ENCODE assay signal across 8 cellular contexts in the genomic region with DNA sequence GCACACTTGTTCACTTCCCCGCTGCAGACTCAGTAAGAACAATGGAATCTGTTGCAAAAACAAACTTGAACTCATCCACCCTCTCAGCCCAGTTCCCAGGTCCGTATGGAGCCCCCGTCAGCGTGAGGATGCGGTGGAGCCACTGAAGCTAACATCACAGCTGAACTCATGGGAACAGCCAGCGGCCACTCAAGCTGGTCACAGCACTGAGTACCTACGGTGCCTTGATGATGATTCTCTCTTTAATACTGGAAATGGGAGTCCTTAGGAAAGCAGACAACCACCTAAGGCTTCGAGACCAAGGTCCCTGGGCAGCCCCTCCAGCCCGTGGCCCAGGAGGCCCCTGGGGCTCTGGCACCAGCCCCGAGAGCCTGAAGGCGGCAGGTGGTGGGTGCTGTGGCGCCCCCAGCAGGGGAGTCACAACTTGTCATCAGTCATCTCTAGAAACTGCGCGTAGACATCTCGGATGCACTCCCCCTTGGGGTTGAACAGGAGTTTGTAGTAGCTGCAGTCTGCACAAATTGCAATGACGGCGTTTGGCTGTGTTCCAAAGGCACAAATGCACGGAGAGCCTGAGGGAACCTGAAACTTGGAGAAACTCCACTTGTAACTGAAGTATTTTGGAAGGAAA. TPM values are rescaled to one million over a fixed set of nuclear protein-coding genes. Genes with fewer than 3 reads are reported as not detected.
DNase-seq lines count a peak whose midpoint lies in the region; ATAC-seq, FAIRE-seq and TF ChIP-seq lines count a peak whose summit lies in the region.

No MANE protein-coding gene starts in this region.

- no peak for TF ChIP-seq EP300 in GM12878 (IDR thresholded peaks at IDR 0.05; ENCODE audit: borderline replicate concordance in 1 of 2, control insufficient read depth in 1 of 2, low read depth in 2 of 2, low read length in 2 of 2)

- FAIRE-seq in GM12878 (lab: Jason Lieb, UNC), result no peak

- 36% methylated on average over 18 of the region's 18 CpGs for WGBS in GM12878 (ENCODE audit: insufficient coverage, insufficient replicate concordance, low lambda C conversion rate, missing lambda C conversion rate)

- POLR2A ChIA-PET in GM12878 (lab: Charles Lee), result no interaction called here

- H3K4me2 ChIP-seq in GM12878 (ENCODE audit: control insufficient read depth, insufficient read depth), result no peak overlapping the region

- RAD21 ChIA-PET in GM12878 (lab: Charles Lee; ENCODE audit: unreplicated experiment), result no interaction called here

- CTCF ChIA-PET in GM12878 (lab: Yijun Ruan, JAX), result no interaction called here

- in situ Hi-C loops in GM12878 (cut with MboI), result no loop called here

- no peaks in the 10 kb centered on the region for H4K20me1 ChIP-seq in GM12878 (ENCODE audit: control insufficient read depth, insufficient read depth)

- H3K27me3 ChIP-seq in right atrium auricular region (no peaks in the 10 kb centered on the region), GM12878 (replicated peaks in 1 of 2; ENCODE audit: control insufficient read depth in 2 of 2, insufficient read depth in 2 of 2, low read length in 1 of 2) (no peaks in the 10 kb centered on the region)

- H3K9me3 ChIP-seq in right atrium auricular region, result no peaks in the 10 kb centered on the region
- no peaks in the 10 kb centered on the region for H3K9me3 ChIP-seq in GM12878 (replicated peaks; ENCODE audit: control insufficient read depth, insufficient read depth, low read length)

- no TSS peak for BruUV-seq in GM12878 (replicated peaks; lab: Mats Ljungman, UMichigan)

- no peak for TF ChIP-seq POLR2A in GM12878 (IDR thresholded peaks at IDR 0.05; ENCODE audit: low read depth, low read length)

- intact Hi-C loops in Right ventricle myocardium inferior (cut with DNase I) (no loop called here), GM12878 (cut with micrococcal nuclease; ENCODE audit: unreplicated experiment) (no loop called here)

- H2AFZ ChIP-seq in GM12878 (ENCODE audit: control insufficient read depth, low read depth, low read length), result no peak overlapping the region

- peak overlapping the region in 1 of 2 donors; percentile 7 for H3K4me3 ChIP-seq in right atrium auricular region
- H3K4me3 ChIP-seq in GM12878, result no peak overlapping the region

- H3K79me2 ChIP-seq in GM12878 (ENCODE audit: control insufficient read depth, insufficient read depth, low read length), result no peaks in the 10 kb centered on the region

- H3K36me3 ChIP-seq in right atrium auricular region (no peaks in the 10 kb centered on the region), GM12878 (ENCODE audit: control insufficient read depth in 2 of 2, insufficient read depth in 2 of 2, low read length in 1 of 2) (no peaks in the 10 kb centered on the region)

- H3K4me1 ChIP-seq in right atrium auricular region (peaks cover 0 to 9% of the 10 kb centered on the region in 2 donors), GM12878 (ENCODE audit: control insufficient read depth, insufficient read depth, low read length) (no peaks in the 10 kb centered on the region)

- H3K27ac ChIP-seq in right atrium auricular region, result no peak overlapping the region
- no peak overlapping the region for H3K27ac ChIP-seq in GM12878 (ENCODE audit: control insufficient read depth, insufficient read depth)

- TF ChIP-seq CTCF in right atrium auricular region (IDR thresholded peaks at IDR 0.05) (peak in 1 of 2 donors; percentile 41), GM12878 (IDR thresholded peaks at IDR 0.05 in 2 of 3, conservative IDR thresholded peaks at IDR 0.05 in 1 of 3; ENCODE audit: control insufficient read depth in 2 of 3, extremely low read depth in 1 of 3, insufficient read depth in 1 of 3, low read depth in 3 of 3, low read length in 3 of 3) (peak; percentile 13 to 44 (median 16); a peak in 2 of 6 replicates)

- ATAC-seq in Right ventricle myocardium inferior (peak; percentile 42), GM12878 (peak; percentile 38), GM19351 (IDR thresholded peaks at IDR 0.05; ENCODE audit: unreplicated experiment) (no peak)

- no peak for TF ChIP-seq RAD21 in GM12878 (IDR thresholded peaks at IDR 0.05; ENCODE audit: insufficient read depth, low read depth, low read length)

- SMC1A ChIA-PET in GM12878 (lab: Charles Lee; ENCODE audit: uncharacterized antibody, unreplicated experiment), result no interaction called here

- DNase-seq in Right ventricle myocardium inferior (ENCODE audit: missing footprints) (no peak), right atrium auricular region (ENCODE audit: low spot score) (no peak), OCI-M1 (lab: John Stamatoyannopoulos, UW) (peak; percentile 36), GM12878 (ENCODE audit: low read depth, low spot score) (no peak), islet precursor cell (peak; percentile 69), superior temporal gyrus (ENCODE audit: extremely low spot score) (peak; percentile 52), GM19238 (ENCODE audit: insufficient read length, low spot score) (no peak)

- no peak overlapping the region for H3K9ac ChIP-seq in GM12878 (ENCODE audit: control insufficient read depth, insufficient read depth, low read length)

TF ChIP-seq in GM12878, 131 proteins besides CTCF, POLR2A, EP300 and RAD21 (continues in another document):
- TF ChIP-seq MEF2A (IDR thresholded peaks at IDR 0.05; ENCODE audit: insufficient read depth, low read depth, low read length) (no peak), POLR2AphosphoS2 (IDR thresholded peaks at IDR 0.05; ENCODE audit: low read depth, low read length) (no peak), GATAD2B (conservative IDR thresholded peaks at IDR 0.05; ENCODE audit: low read depth) (no peak), ZBED1 (IDR thresholded peaks at IDR 0.05; ENCODE audit: borderline replicate concordance) (no peak), IRF4 (IDR thresholded peaks at IDR 0.05; ENCODE audit: low read depth, low read length) (no peak)
- TF ChIP-seq, protein P1, sequence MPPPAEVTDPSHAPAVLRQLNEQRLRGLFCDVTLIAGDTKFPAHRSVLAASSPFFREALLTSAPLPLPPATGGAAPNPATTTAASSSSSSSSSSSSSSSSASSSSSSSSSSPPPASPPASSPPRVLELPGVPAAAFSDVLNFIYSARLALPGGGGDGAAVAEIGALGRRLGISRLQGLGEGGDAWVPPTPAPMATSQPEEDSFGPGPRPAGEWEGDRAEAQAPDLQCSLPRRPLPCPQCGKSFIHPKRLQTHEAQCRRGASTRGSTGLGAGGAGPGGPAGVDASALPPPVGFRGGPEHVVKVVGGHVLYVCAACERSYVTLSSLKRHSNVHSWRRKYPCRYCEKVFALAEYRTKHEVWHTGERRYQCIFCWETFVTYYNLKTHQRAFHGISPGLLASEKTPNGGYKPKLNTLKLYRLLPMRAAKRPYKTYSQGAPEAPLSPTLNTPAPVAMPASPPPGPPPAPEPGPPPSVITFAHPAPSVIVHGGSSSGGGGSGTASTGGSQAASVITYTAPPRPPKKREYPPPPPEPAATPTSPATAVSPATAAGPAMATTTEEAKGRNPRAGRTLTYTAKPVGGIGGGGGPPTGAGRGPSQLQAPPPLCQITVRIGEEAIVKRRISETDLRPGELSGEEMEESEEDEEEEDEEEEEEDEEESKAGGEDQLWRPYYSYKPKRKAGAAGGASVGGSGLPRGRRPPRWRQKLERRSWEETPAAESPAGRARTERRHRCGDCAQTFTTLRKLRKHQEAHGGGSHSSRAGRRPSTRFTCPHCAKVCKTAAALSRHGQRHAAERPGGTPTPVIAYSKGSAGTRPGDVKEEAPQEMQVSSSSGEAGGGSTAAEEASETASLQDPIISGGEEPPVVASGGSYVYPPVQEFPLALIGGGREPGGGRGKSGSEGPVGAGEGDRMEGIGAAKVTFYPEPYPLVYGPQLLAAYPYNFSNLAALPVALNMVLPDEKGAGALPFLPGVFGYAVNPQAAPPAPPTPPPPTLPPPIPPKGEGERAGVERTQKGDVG (CRISPR knock-in tag; IDR thresholded peaks at IDR 0.05), result no peak
- TF ChIP-seq, protein P2, sequence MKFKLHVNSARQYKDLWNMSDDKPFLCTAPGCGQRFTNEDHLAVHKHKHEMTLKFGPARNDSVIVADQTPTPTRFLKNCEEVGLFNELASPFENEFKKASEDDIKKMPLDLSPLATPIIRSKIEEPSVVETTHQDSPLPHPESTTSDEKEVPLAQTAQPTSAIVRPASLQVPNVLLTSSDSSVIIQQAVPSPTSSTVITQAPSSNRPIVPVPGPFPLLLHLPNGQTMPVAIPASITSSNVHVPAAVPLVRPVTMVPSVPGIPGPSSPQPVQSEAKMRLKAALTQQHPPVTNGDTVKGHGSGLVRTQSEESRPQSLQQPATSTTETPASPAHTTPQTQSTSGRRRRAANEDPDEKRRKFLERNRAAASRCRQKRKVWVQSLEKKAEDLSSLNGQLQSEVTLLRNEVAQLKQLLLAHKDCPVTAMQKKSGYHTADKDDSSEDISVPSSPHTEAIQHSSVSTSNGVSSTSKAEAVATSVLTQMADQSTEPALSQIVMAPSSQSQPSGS (IDR thresholded peaks at IDR 0.05; ENCODE audit: low read length), result no peak

RNA-seq across cellular contexts. Expression of a gene that starts 31.0 kb away (rescaled TPM):
- total RNA-seq in Right ventricle myocardium inferior (64.1 TPM), right atrium auricular region (10 to 100 TPM; 39.6 to 51.0 TPM), GM12878 (2014; rRNA removed) (20.5 and 29.8 TPM in 2 replicates), GM12878 (2014; rRNA removed; fragmentation: Illumina TruSeq; extraction: Trizol) (26.5 and 30.8 TPM in 2 replicates), GM12878 (2021) (16.5 and 16.8 TPM in 2 replicates)
- 87.0 and 88.0 TPM in 2 replicates for total RNA-seq in GM12878 (2013; cell fraction: nucleolus; rRNA removed)
- polyA plus RNA-seq in GM12878 (2011; ENCODE audit: low read depth), result 9.1 TPM
- polyA plus RNA-seq in GM12878 (2011; rRNA removed) (68.2 and 111 TPM in 2 replicates), GM12878 (2014; fragmentation: Illumina TruSeq; extraction: Trizol) (25.0 and 29.3 TPM in 2 replicates), GM12878 (2014; fragmentation: Nextera tagmentation; extraction: Ambion mirVana) (10 to 100 TPM; 13.3 to 14.1 TPM), GM12878 (2014; rRNA removed) (13.8 and 17.7 TPM in 2 replicates), GM12878 (2016; fragmentation: Nextera tagmentation; extraction: Ambion mirVana) (10 to 100 TPM; 25.7 to 27.1 TPM)
- 25.1 and 35.3 TPM in 2 replicates for polyA plus RNA-seq in GM12878 (2011; cell fraction: cytosol; rRNA removed)
- 30.3 and 31.3 TPM in 2 replicates for polyA plus RNA-seq in GM12878 (2011; cell fraction: nucleus; rRNA removed)
- polyA plus RNA-seq in GM12878 (2012), result 10.0 and 18.1 TPM in 2 replicates
- 31.3 and 48.3 TPM in 2 replicates for polyA minus RNA-seq in GM12878 (2011; rRNA and poly(A)+ RNA removed)
- 16.3 and 23.5 TPM in 2 replicates for polyA minus RNA-seq in GM12878 (2011; cell fraction: cytosol; rRNA and poly(A)+ RNA removed)
- 25.8 and 33.3 TPM in 2 replicates for polyA minus RNA-seq in GM12878 (2011; cell fraction: nucleus; rRNA and poly(A)+ RNA removed)

Comparison
In these comparisons a context has a peak if more than half of its experiments do, and no peak if none do; other contexts are left out.
1. DNase-seq: peak in OCI-M1 (single experiment), islet precursor cell (single experiment) and superior temporal gyrus (single experiment); none in Right ventricle myocardium inferior (single experiment), right atrium auricular region (single experiment), GM12878 (single experiment) and GM19238 (single experiment).